In genomic region chr11:61794579-61794978, GRCh38 we compare ENCODE assay signal across 10 cellular contexts. TPM values are rescaled to one million over a fixed set of nuclear protein-coding genes. Genes with fewer than 3 reads are reported as not detected.
DNase-seq lines count a peak whose midpoint lies in the region; ATAC-seq and TF ChIP-seq lines count a peak whose summit lies in the region.
"Had no signal": no experiment of that assay in that cellular context is flagged by ENCODE, and none has a peak within 500 bp of the region (broad histone marks: within the 10 kb centered on the region; RNA-seq: fewer than 3 reads in every experiment).

No MANE protein-coding gene starts in this region.

- H3K4me1 Mint-ChIP-seq in activated T-cell treated with anti-CD3 and anti-CD28 coated beads, Interleukin-2, amount 50 U/mL, for 24 hours (ENCODE audit: low read depth), result peaks cover 54% of the 10 kb centered on the region
- peaks cover 21% of the 10 kb centered on the region for H3K4me1 Mint-ChIP-seq in WTC11
- peaks cover 13% of the 10 kb centered on the region for H3K4me1 Mint-ChIP-seq in progenitor cell of endocrine pancreas (ENCODE audit: low read depth)

- H3K27ac Mint-ChIP-seq in activated T-cell treated with anti-CD3 and anti-CD28 coated beads, Interleukin-2, amount 50 U/mL, for 24 hours, result no peak overlapping the region
- H3K27ac Mint-ChIP-seq in WTC11, result no peak overlapping the region
- H3K27ac Mint-ChIP-seq in progenitor cell of endocrine pancreas, result no peak overlapping the region

- TF ChIP-seq CTCF in WTC11 (IDR thresholded peaks at IDR 0.05), result no peak
- TF ChIP-seq CTCF in progenitor cell of endocrine pancreas (IDR thresholded peaks at IDR 0.05; ENCODE audit: unreplicated experiment), result no peak

- H3K9me3 Mint-ChIP-seq in activated T-cell treated with anti-CD3 and anti-CD28 coated beads, Interleukin-2, amount 50 U/mL, for 24 hours, result no peaks in the 10 kb centered on the region
- H3K9me3 Mint-ChIP-seq in WTC11, result no peaks in the 10 kb centered on the region
- H3K9me3 Mint-ChIP-seq in progenitor cell of endocrine pancreas (ENCODE audit: low read depth), result no peaks in the 10 kb centered on the region

- POLR2A ChIA-PET in WTC11 (lab: Charles Lee), result interaction anchor here (2.3 kb wide), 1 partner anchor 21 kb away, joined by 18 read pairs; the partner anchor contains the start of gene FADS1

- H3K27me3 Mint-ChIP-seq in activated T-cell treated with anti-CD3 and anti-CD28 coated beads, Interleukin-2, amount 50 U/mL, for 24 hours, result no peaks in the 10 kb centered on the region
- no peaks in the 10 kb centered on the region for H3K27me3 Mint-ChIP-seq in WTC11 (ENCODE audit: low read depth)
- H3K27me3 Mint-ChIP-seq in progenitor cell of endocrine pancreas, result no peaks in the 10 kb centered on the region

- ATAC-seq in WTC11, result no peak
- ATAC-seq: heart right ventricle, left lung had no signal

- H3K4me3 Mint-ChIP-seq in activated T-cell treated with anti-CD3 and anti-CD28 coated beads, Interleukin-2, amount 50 U/mL, for 24 hours, result peak overlapping the region; percentile 92
- H3K4me3 Mint-ChIP-seq in WTC11 (0 out of 2 replicates have a peak overlapping the region, but pooled peaks have one; percentile 12), progenitor cell of endocrine pancreas (ENCODE audit: low read depth) (peak overlapping the region; percentile 42)

- CTCF ChIA-PET in WTC11 (lab: Charles Lee), result no interaction called here

- DNase-seq in activated T-cell treated with anti-CD3 and anti-CD28 coated beads, Interleukin-2, amount 50 U/mL, for 24 hours, result no peak
- no peak for DNase-seq in activated T-cell treated with anti-CD3 and anti-CD28 coated beads, Interleukin-2, amount 50 U/mL, for 1 hour
- DNase-seq in WTC11 (ENCODE audit: low spot score) (no peak), progenitor cell of endocrine pancreas (ENCODE audit: low spot score, unreplicated experiment) (no peak), C1 segment of cervical spinal cord (lab: John Stamatoyannopoulos, UW) (no peak), superior temporal gyrus (ENCODE audit: extremely low spot score) (no peak)
- DNase-seq: heart right ventricle, left lung, NCI-H1436, NCI-H510A had no signal

- H3K36me3 Mint-ChIP-seq in activated T-cell treated with anti-CD3 and anti-CD28 coated beads, Interleukin-2, amount 50 U/mL, for 24 hours (ENCODE audit: low read depth), result peaks cover 90% of the 10 kb centered on the region
- peaks cover 32% of the 10 kb centered on the region for H3K36me3 Mint-ChIP-seq in WTC11
- peaks cover 8% of the 10 kb centered on the region for H3K36me3 Mint-ChIP-seq in progenitor cell of endocrine pancreas (ENCODE audit: insufficient read depth)

TF ChIP-seq in WTC11, 78 proteins besides CTCF, POLR2A, EP300 and RAD21:
- no peak for TF ChIP-seq E2F1 (CRISPR knock-in tag; IDR thresholded peaks at IDR 0.05)
- TF ChIP-seq AFF4 (CRISPR knock-in tag; IDR thresholded peaks at IDR 0.05; ENCODE audit: borderline replicate concordance), result no peak
- TF ChIP-seq GRHL2 (CRISPR knock-in tag; IDR thresholded peaks at IDR 0.05; ENCODE audit: insufficient replicate concordance, severe bottlenecking), result no peak
- TF ChIP-seq HMGA2 (CRISPR knock-in tag; IDR thresholded peaks at IDR 0.05), result no peak
- no peak for TF ChIP-seq ZNF281 (CRISPR knock-in tag; IDR thresholded peaks at IDR 0.05)
- TF ChIP-seq SOX15 (CRISPR knock-in tag; IDR thresholded peaks at IDR 0.05), result no peak
- no peak for TF ChIP-seq ZNF671 (CRISPR knock-in tag; IDR thresholded peaks at IDR 0.05)
- TF ChIP-seq SMAD4 (CRISPR knock-in tag; IDR thresholded peaks at IDR 0.05), result no peak
- no peak for TF ChIP-seq ZNF416 (CRISPR knock-in tag; IDR thresholded peaks at IDR 0.05)
- no peak for TF ChIP-seq JAZF1 (CRISPR knock-in tag; IDR thresholded peaks at IDR 0.05)
- no peak for TF ChIP-seq TCF7 (CRISPR knock-in tag; IDR thresholded peaks at IDR 0.05; ENCODE audit: low read depth)
- no peak for TF ChIP-seq FOXP1 (CRISPR knock-in tag; IDR thresholded peaks at IDR 0.05; ENCODE audit: borderline replicate concordance)
- TF ChIP-seq ELF4 (CRISPR knock-in tag; IDR thresholded peaks at IDR 0.05; ENCODE audit: low read depth), result no peak

RNA-seq across cellular contexts. Expression of gene FEN1, which starts 1.9 kb away (rescaled TPM):
- total RNA-seq in WTC11 (2021), result 72.3 to 96.3 TPM (median 73.2 TPM) in 3 replicates
- 34.4 and 36.6 TPM in 2 replicates for total RNA-seq in progenitor cell of endocrine pancreas

RNA-seq across cellular contexts. Expression of gene TMEM258, which starts 2.2 kb away (rescaled TPM):
- total RNA-seq in WTC11 (2021) (175 to 192 TPM (median 190 TPM) in 3 replicates), progenitor cell of endocrine pancreas (175 and 185 TPM in 2 replicates)

RNA-seq across cellular contexts. Expression of gene FADS1, which starts 22.2 kb away (rescaled TPM):
- total RNA-seq in WTC11 (2021), result 105 to 108 TPM (median 105 TPM) in 3 replicates
- 114 and 121 TPM in 2 replicates for total RNA-seq in progenitor cell of endocrine pancreas

RNA-seq across cellular contexts. Expression of gene FADS2, which starts 33.5 kb away (rescaled TPM):
- 416 to 423 TPM (median 422 TPM) in 3 replicates for total RNA-seq in WTC11 (2021)
- total RNA-seq in progenitor cell of endocrine pancreas, result 399 and 402 TPM in 2 replicates

RNA-seq across cellular contexts. Expression of gene MYRF, which starts 42.1 kb away (rescaled TPM):
- total RNA-seq in WTC11 (2021) (4.9 to 5.9 TPM (median 5.2 TPM) in 3 replicates), progenitor cell of endocrine pancreas (117 and 128 TPM in 2 replicates)

Comparison
In these comparisons a context has a peak if more than half of its experiments do, and no peak if none do; other contexts are left out.
1. H3K4me3 Mint-ChIP-seq: peak in every context shown above with its lines; median percentile 92 in activated T-cell treated with anti-CD3 and anti-CD28 coated beads, Interleukin-2, amount 50 U/mL, for 24 hours; 42 in progenitor cell of endocrine pancreas; 12 in WTC11.